In genomic region chr5:142618125-142618524, GRCh38 we compare ENCODE assay signal across 11 cellular contexts.
A peak's percentile ranks its signal among the peaks of the same experiment; 100 is the strongest.
DNase-seq lines count a peak whose midpoint lies in the region; ATAC-seq and TF ChIP-seq lines count a peak whose summit lies in the region.
"Had no signal": no experiment of that assay in that cellular context is flagged by ENCODE, and none has a peak within 500 bp of the region (broad histone marks: within the 10 kb centered on the region; RNA-seq: fewer than 3 reads in every experiment).

No MANE protein-coding gene starts in this region.

- intact Hi-C loops in HCT116 (cut with micrococcal nuclease): no loop called here

- no peaks in the 10 kb centered on the region for H3K36me3 Mint-ChIP-seq in activated CD4-positive, alpha-beta memory T cell treated with anti-CD3 and anti-CD28 coated beads, Interleukin-2, amount 10 ng/mL, durations not matched to agents 7 days and 5 days (ENCODE audit: low read depth)
- H3K36me3 Mint-ChIP-seq: memory B cell had no signal

- no peaks in the 10 kb centered on the region for H3K9me3 Mint-ChIP-seq in activated CD4-positive, alpha-beta memory T cell treated with anti-CD3 and anti-CD28 coated beads, Interleukin-2, amount 10 ng/mL, durations not matched to agents 7 days and 5 days

- CTCF ChIA-PET in HCT116 (lab: Charles Lee): interaction anchor here (0.9 to 1.2 kb wide), 2 partner anchors 11 to 81 kb away, joined by 3 to 4 read pairs; no protein-coding TSS in a partner anchor
- CTCF ChIA-PET in activated CD4-positive, alpha-beta memory T cell treated with anti-CD3 and anti-CD28 coated beads, Interleukin-2, amount 10 ng/mL, durations not matched to agents 7 days and 5 days (lab: Charles Lee): interaction anchor here (0.9 kb wide), 1 partner anchor 95 kb away, joined by 3 read pairs; no protein-coding TSS in a partner anchor

- peaks cover 15% of the 10 kb centered on the region for H3K4me1 Mint-ChIP-seq in activated CD4-positive, alpha-beta memory T cell treated with anti-CD3 and anti-CD28 coated beads, Interleukin-2, amount 10 ng/mL, durations not matched to agents 7 days and 5 days
- H3K4me1 Mint-ChIP-seq: memory B cell had no signal

- no peak overlapping the region for H3K4me3 Mint-ChIP-seq in activated CD4-positive, alpha-beta memory T cell treated with anti-CD3 and anti-CD28 coated beads, Interleukin-2, amount 10 ng/mL, durations not matched to agents 7 days and 5 days
- H3K4me3 Mint-ChIP-seq: memory B cell had no signal

- BruUV-seq in HCT116 (replicated peaks; lab: Mats Ljungman, UMichigan): no TSS peak

- TF ChIP-seq CTCF in HCT116 (IDR thresholded peaks at IDR 0.05 in 2 of 3, conservative IDR thresholded peaks at IDR 0.05 in 1 of 3; ENCODE audit: borderline replicate concordance in 1 of 3, insufficient read depth in 1 of 3, low read depth in 2 of 3, low read length in 2 of 3): no peak

- no peaks in the 10 kb centered on the region for H3K27me3 ChIP-seq in HCT116 (ENCODE audit: insufficient read depth, low read length)

- POLR2A ChIA-PET in HCT116 (lab: Charles Lee): no interaction called here
- POLR2A ChIA-PET in activated CD4-positive, alpha-beta memory T cell treated with anti-CD3 and anti-CD28 coated beads, Interleukin-2, amount 10 ng/mL, durations not matched to agents 7 days and 5 days (lab: Charles Lee): no interaction called here

- H3K36me3 ChIP-seq in HCT116 (ENCODE audit: control insufficient read depth in 1 of 2, insufficient read depth in 2 of 2, low read length in 2 of 2): no peaks in the 10 kb centered on the region

- no peak for TF ChIP-seq RAD21 in HCT116 (IDR thresholded peaks at IDR 0.05; ENCODE audit: low read depth)

- H3K9me2 ChIP-seq in HCT116 (ENCODE audit: insufficient read depth): no peaks in the 10 kb centered on the region

- TF ChIP-seq POLR2A in HCT116 (IDR thresholded peaks at IDR 0.05; ENCODE audit: borderline replicate concordance, extremely low read depth, insufficient read depth, insufficient read length): no peak

- no peak for ATAC-seq in HCT116
- no peak for ATAC-seq in GM21367 (IDR thresholded peaks at IDR 0.05; ENCODE audit: unreplicated experiment)
- no peak for ATAC-seq in GM21423 (IDR thresholded peaks at IDR 0.05; ENCODE audit: unreplicated experiment)

- no peak overlapping the region for H3K27ac Mint-ChIP-seq in activated CD4-positive, alpha-beta memory T cell treated with anti-CD3 and anti-CD28 coated beads, Interleukin-2, amount 10 ng/mL, durations not matched to agents 7 days and 5 days
- H3K27ac Mint-ChIP-seq: memory B cell had no signal

- H3K27me3 Mint-ChIP-seq in activated CD4-positive, alpha-beta memory T cell treated with anti-CD3 and anti-CD28 coated beads, Interleukin-2, amount 10 ng/mL, durations not matched to agents 7 days and 5 days: peaks cover 11% of the 10 kb centered on the region

- H4K20me1 ChIP-seq in HCT116 (ENCODE audit: insufficient read depth): no peaks in the 10 kb centered on the region

- RAD21 ChIA-PET in HCT116 (lab: Charles Lee; ENCODE audit: low non-redundant PET in 1 of 2, low total read pairs in 2 of 2, uncharacterized antibody in 2 of 2, unreplicated experiment in 2 of 2): no interaction called here

- H3K4me2 ChIP-seq in HCT116 (ENCODE audit: low read length): no peak overlapping the region

- H3K4me1 ChIP-seq in HCT116 (ENCODE audit: control insufficient read depth in 1 of 2, insufficient read depth in 2 of 2, low read length in 2 of 2): peaks cover 0 to 27% of the 10 kb centered on the region in 2 experiments; a peak in 2 of 4 replicates

- DNase-seq in AG08396 (ENCODE audit: low spot score): peak; percentile 43
- no peak for DNase-seq in HCT116 (ENCODE audit: low read depth, low spot score)
- peak; percentile 37 for DNase-seq in activated CD4-positive, alpha-beta memory T cell treated with anti-CD3 and anti-CD28 coated beads, Interleukin-2, amount 10 ng/mL, durations not matched to agents 7 days and 5 days
- DNase-seq in iris pigment epithelial cell (ENCODE audit: low read depth): peak; percentile 83
- DNase-seq in NCI-H2081 (lab: John Stamatoyannopoulos, UW): no peak
- DNase-seq in COLO668 (lab: John Stamatoyannopoulos, UW; ENCODE audit: unreplicated experiment): no peak
- DNase-seq: retina; stimulated activated naive CD4-positive, alpha-beta T cell had no signal

- H3K27ac ChIP-seq in HCT116 (ENCODE audit: low read depth, low read length): no peak overlapping the region

- H3K4me3 ChIP-seq in HCT116 (replicated peaks in 1 of 2; ENCODE audit: low read depth in 1 of 2, low read length in 2 of 2): no peak overlapping the region

- H3K9ac ChIP-seq in HCT116 (ENCODE audit: low read length): no peak overlapping the region

- H2AFZ ChIP-seq in HCT116 (ENCODE audit: low read depth, low read length, poor library complexity, severe bottlenecking): no peak overlapping the region

- no peaks in the 10 kb centered on the region for H3K79me2 ChIP-seq in HCT116 (ENCODE audit: insufficient read depth, low read length)

- no peaks in the 10 kb centered on the region for H3K9me3 ChIP-seq in HCT116 (ENCODE audit: control insufficient read depth in 1 of 2, insufficient read depth in 1 of 2, low read depth in 1 of 2, low read length in 2 of 2)

TF ChIP-seq in HCT116, 20 proteins besides CTCF, POLR2A, EP300 and RAD21:
- TF ChIP-seq TCF7L2 (IDR thresholded peaks at IDR 0.05; ENCODE audit: borderline replicate concordance, extremely low read depth, insufficient read depth, insufficient read length) (no peak), FOSL1 (IDR thresholded peaks at IDR 0.05; ENCODE audit: low read depth) (peak; percentile 31; the same call in 1 of the 2 replicates)
TF ChIP-seq in HCT116: peak in this region for 1.

Comparison
In these comparisons a context has a peak if more than half of its experiments do, and no peak if none do; other contexts are left out.
1. DNase-seq: peak in AG08396 (single experiment), activated CD4-positive, alpha-beta memory T cell treated with anti-CD3 and anti-CD28 coated beads, Interleukin-2, amount 10 ng/mL, durations not matched to agents 7 days and 5 days (single experiment) and iris pigment epithelial cell (single experiment); none in HCT116 (single experiment), NCI-H2081 (0 of 2) and COLO668 (single experiment).